ENCODE assay signal across 18 cellular contexts in the genomic region with DNA sequence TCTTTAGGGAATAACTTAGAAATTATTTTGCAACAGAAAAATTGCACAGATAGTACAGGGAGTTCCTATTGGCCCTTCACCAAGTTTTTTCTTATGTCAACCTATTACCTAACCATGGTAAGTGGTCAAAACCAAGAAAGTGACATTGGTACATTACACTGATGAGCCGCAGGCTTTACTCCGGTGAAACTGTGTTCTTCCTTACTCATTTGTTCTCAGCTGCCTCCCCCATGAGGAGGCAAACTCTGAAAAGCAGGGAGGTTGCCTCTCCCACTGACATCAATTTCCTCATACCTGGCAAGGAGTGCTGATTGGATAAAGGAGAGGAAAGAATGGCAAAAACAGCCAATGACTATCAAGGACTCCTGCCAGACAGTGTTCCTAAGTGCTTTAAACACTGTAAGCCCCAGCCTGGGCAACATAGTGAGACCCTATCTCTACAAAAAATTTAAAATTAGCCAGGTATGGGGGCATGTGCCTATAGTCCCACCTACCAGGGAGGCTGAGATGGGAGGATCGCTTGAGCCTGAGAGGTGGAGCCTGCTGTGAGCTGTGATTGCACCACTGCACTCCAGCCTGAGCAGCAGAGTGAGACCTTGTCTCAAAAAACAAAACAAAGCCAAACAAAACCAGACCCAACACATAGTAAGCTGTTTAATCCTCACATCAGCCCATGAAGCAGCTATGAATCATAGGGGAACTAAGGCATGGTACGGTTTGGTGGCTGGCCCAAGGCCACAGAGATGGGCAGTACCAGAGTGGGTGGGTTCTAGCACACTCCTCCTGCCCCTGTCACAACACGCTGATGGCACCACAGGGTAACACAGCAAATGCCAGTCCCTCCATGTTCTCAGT. TPM values are rescaled to one million over a fixed set of nuclear protein-coding genes. Genes with fewer than 3 reads are reported as not detected.
DNase-seq lines count a peak whose midpoint lies in the region; ATAC-seq, FAIRE-seq and TF ChIP-seq lines count a peak whose summit lies in the region.
"Had no signal": no experiment of that assay in that cellular context is flagged by ENCODE, and none has a peak within 500 bp of the region (broad histone marks: within the 10 kb centered on the region; RNA-seq: fewer than 3 reads in every experiment).

No MANE protein-coding gene starts in this region.

- TF ChIP-seq EP300 in K562 (IDR thresholded peaks at IDR 0.05; ENCODE audit: low read length), result no peak
- TF ChIP-seq EP300 in HepG2 (IDR thresholded peaks at IDR 0.05; ENCODE audit: low read depth in 2 of 2, low read length in 2 of 2), result no peak
- no peak for TF ChIP-seq EP300 in HepG2 (CRISPR knock-in tag; IDR thresholded peaks at IDR 0.05; ENCODE audit: borderline replicate concordance)

- H3K36me3 Mint-ChIP-seq in immature natural killer cell, result no peaks in the 10 kb centered on the region
- H3K36me3 Mint-ChIP-seq: activated naive CD4-positive, alpha-beta T cell treated with anti-CD3 and anti-CD28 coated beads, Interleukin-2, amount 50 U/mL, for 24 hours; mesothelial cell of epicardium had no signal

- H3K27me3 ChIP-seq in K562 (ENCODE audit: control insufficient read depth in 2 of 2, insufficient read depth in 2 of 2, low read length in 2 of 2) (no peaks in the 10 kb centered on the region), HepG2 (ENCODE audit: control insufficient read depth in 1 of 2, insufficient read depth in 2 of 2, low read length in 2 of 2) (peaks cover 7 to 59% of the 10 kb centered on the region in 2 experiments; a peak in 4 of 5 replicates)
- H3K27me3 ChIP-seq: brain microvascular endothelial cell had no signal

- BruUV-seq in K562 (replicated peaks; lab: Mats Ljungman, UMichigan) (no TSS peak), HepG2 (replicated peaks; lab: Mats Ljungman, UMichigan) (no TSS peak)

- peak in 1 of 2 experiments; percentile 37; a peak in 2 of 4 replicates for TF ChIP-seq RAD21 in K562 (CRISPR knock-in tag; conservative IDR thresholded peaks at IDR 0.05 in 1 of 2, IDR thresholded peaks at IDR 0.05 in 1 of 2)
- no peak for TF ChIP-seq RAD21 in HepG2 (CRISPR knock-in tag; IDR thresholded peaks at IDR 0.05)

- no peak overlapping the region for H3K27ac Mint-ChIP-seq in immature natural killer cell
- H3K27ac Mint-ChIP-seq: activated naive CD4-positive, alpha-beta T cell treated with anti-CD3 and anti-CD28 coated beads, Interleukin-2, amount 50 U/mL, for 24 hours; H9; mesothelial cell of epicardium had no signal

- DNase-seq in Caki2 (ENCODE audit: low read depth) (peak; percentile 61), MV-4-11 (lab: John Stamatoyannopoulos, UW) (peak; percentile 81), K562 (ENCODE audit: extremely low read depth in 1 of 4, low spot score in 3 of 4) (peak in 2 of 4 experiments; percentile 58 to 60), HepG2 (ENCODE audit: low spot score) (no peak), ACHN (no peak), mucosa of gallbladder (ENCODE audit: low spot score) (no peak), immature natural killer cell (no peak)
- no peak for DNase-seq in central memory CD4-positive, alpha-beta T cell
- DNase-seq: activated CD4-positive, alpha-beta T cell treated with anti-CD3 and anti-CD28 coated beads for 1 hour; activated CD8-positive, alpha-beta memory T cell treated with anti-CD3 and anti-CD28 coated beads, Interleukin-2, amount 50 U/mL, for 48 hours; brain microvascular endothelial cell; effector CD8-positive, alpha-beta T cell; H9; MM.1S; stimulated activated CD4-positive, alpha-beta T cell treated with anti-CD3 and anti-CD28 coated beads, Interleukin-12 subunit alpha, Interleukin-12 subunit beta, amount 100 ng/mL, for 4 hours had no signal

- intact Hi-C loops in K562 (cut with micrococcal nuclease) (no loop called here), HepG2 (cut with micrococcal nuclease; ENCODE audit: unreplicated experiment) (no loop called here)

- no peaks in the 10 kb centered on the region for H3K36me3 ChIP-seq in K562 (ENCODE audit: control insufficient read depth, insufficient read depth, low read length)
- no peaks in the 10 kb centered on the region for H3K36me3 ChIP-seq in HepG2 (replicated peaks in 1 of 2; ENCODE audit: control insufficient read depth in 1 of 2, insufficient read depth in 2 of 2, low read length in 2 of 2)
- H3K36me3 ChIP-seq: brain microvascular endothelial cell had no signal

- TF ChIP-seq CTCF in K562 (IDR thresholded peaks at IDR 0.05 in 2 of 3, conservative IDR thresholded peaks at IDR 0.05 in 1 of 3; ENCODE audit: insufficient read depth in 2 of 3, low read depth in 1 of 3, low read length in 3 of 3) (no peak), HepG2 (CRISPR knock-in tag; IDR thresholded peaks at IDR 0.05) (no peak)

- TF ChIP-seq POLR2A in K562 (conservative IDR thresholded peaks at IDR 0.05), result no peak
- no peak for TF ChIP-seq POLR2A in HepG2 (IDR thresholded peaks at IDR 0.05; ENCODE audit: insufficient read depth in 1 of 2, low read depth in 2 of 2, low read length in 2 of 2)

- H3K4me3 Mint-ChIP-seq in immature natural killer cell, result no peak overlapping the region
- H3K4me3 Mint-ChIP-seq: activated naive CD4-positive, alpha-beta T cell treated with anti-CD3 and anti-CD28 coated beads, Interleukin-2, amount 50 U/mL, for 24 hours; H9; mesothelial cell of epicardium had no signal

- H3K27ac ChIP-seq in K562 (ENCODE audit: extremely low read depth, low read depth, low read length) (peak overlapping the region; percentile 21; the same call in 2 of the 3 replicates), HepG2 (ENCODE audit: extremely low read length, insufficient read depth, low read length) (no peak overlapping the region)
- H3K27ac ChIP-seq: brain microvascular endothelial cell had no signal

- peaks cover 10 to 13% of the 10 kb centered on the region in 2 donors for H3K4me1 Mint-ChIP-seq in immature natural killer cell

- ATAC-seq in K562 (no peak; the same call in 2 of the 3 replicates), HepG2 (no peak)

- no peaks in the 10 kb centered on the region for H3K9me1 ChIP-seq in K562 (ENCODE audit: control insufficient read depth, insufficient read depth, low read length)

- FAIRE-seq in K562 (lab: Jason Lieb, UNC) (peak; percentile 83), HepG2 (lab: Jason Lieb, UNC) (no peak)
- FAIRE-seq: frontal cortex had no signal

- in situ Hi-C loops in Caki2 (cut with HindIII; ENCODE audit: low pct_unique_long_range_greater_than_20kb, low sequenced_read_pairs), result no loop called here
- in situ Hi-C loops in K562 (cut with MboI), result loop anchor here (25.0 kb wide), 1 partner anchor 1062 kb away; no protein-coding TSS in a partner anchor
- in situ Hi-C loops in HepG2 (cut with HindIII; ENCODE audit: extremely low pct_ligation_motif_present, low pct_unique_long_range_greater_than_20kb), result no loop called here
- in situ Hi-C loops in ACHN (cut with HindIII; ENCODE audit: low pct_ligation_motif_present, low pct_unique_long_range_greater_than_20kb, low sequenced_read_pairs), result loop anchor here (25.0 kb wide), 1 partner anchor 137 kb away; no protein-coding TSS in a partner anchor

- no peaks in the 10 kb centered on the region for H3K9me3 Mint-ChIP-seq in immature natural killer cell
- H3K9me3 Mint-ChIP-seq: activated naive CD4-positive, alpha-beta T cell treated with anti-CD3 and anti-CD28 coated beads, Interleukin-2, amount 50 U/mL, for 24 hours; H9; mesothelial cell of epicardium had no signal

- CTCF ChIA-PET in K562 (lab: Yijun Ruan, JAX; ENCODE audit: low intra/inter-chr PET ratio), result no interaction called here
- CTCF ChIA-PET in HepG2 (lab: Yijun Ruan, JAX; ENCODE audit: low intra/inter-chr PET ratio, low total read pairs), result no interaction called here

- H3K9ac ChIP-seq in K562 (ENCODE audit: insufficient read depth in 1 of 2, low read depth in 2 of 2, low read length in 2 of 2) (peak overlapping the region; percentile 39 to 80; a peak in 2 of 4 replicates), HepG2 (ENCODE audit: insufficient read depth, low read depth, low read length) (no peak overlapping the region)

- WGBS in K562 (ENCODE audit: insufficient coverage, low coverage, missing lambda C conversion rate), result 63% methylated on average over 5 of the region's 5 CpGs
- WGBS in HepG2 (ENCODE audit: low lambda C conversion rate), result 53% methylated on average over 5 of the region's 5 CpGs

- POLR2A ChIA-PET in K562 (lab: Yijun Ruan, JAX) (interaction anchor here (0.6 to 11.5 kb wide), 4 partner anchors 16 to 68 kb away, joined by 3 to 110 read pairs (median 6); no protein-coding TSS in a partner anchor), HepG2 (lab: Yijun Ruan, JAX) (interaction anchor here (1.4 to 1.7 kb wide), 2 partner anchors 105 to 126 kb away, joined by 3 to 5 read pairs; no protein-coding TSS in a partner anchor)

- peaks cover 1 to 4% (median 2%) of the 10 kb centered on the region in 3 donors for H3K27me3 Mint-ChIP-seq in immature natural killer cell (ENCODE audit: low read depth in 3 of 3)
- H3K27me3 Mint-ChIP-seq: activated naive CD4-positive, alpha-beta T cell treated with anti-CD3 and anti-CD28 coated beads, Interleukin-2, amount 50 U/mL, for 24 hours had no signal

- H3K4me3 ChIP-seq in K562 (no peak overlapping the region), HepG2 (replicated peaks in 1 of 3; ENCODE audit: insufficient read depth in 1 of 3, low read depth in 2 of 3, low read length in 3 of 3) (no peak overlapping the region)

- no peaks in the 10 kb centered on the region for H3K9me3 ChIP-seq in K562 (replicated peaks; ENCODE audit: control insufficient read depth, insufficient read depth, low read depth, low read length)
- H3K9me3 ChIP-seq in HepG2 (ENCODE audit: low read length), result no peaks in the 10 kb centered on the region

- no peaks in the 10 kb centered on the region for H4K20me1 ChIP-seq in K562 (replicated peaks; ENCODE audit: control insufficient read depth, insufficient read depth, low read length)
- H4K20me1 ChIP-seq in HepG2 (ENCODE audit: insufficient read depth, low read length), result no peaks in the 10 kb centered on the region

- no peaks in the 10 kb centered on the region; the same call in 2 of the 3 replicates for H3K79me2 ChIP-seq in K562 (ENCODE audit: control insufficient read depth, insufficient read depth, low read length)
- no peaks in the 10 kb centered on the region for H3K79me2 ChIP-seq in HepG2 (ENCODE audit: insufficient read depth, low read length)

- H3K4me2 ChIP-seq in K562 (ENCODE audit: insufficient read depth, low read length) (peak overlapping the region; percentile 6; the same call in 1 of the 2 replicates), HepG2 (ENCODE audit: low read depth, low read length) (no peak overlapping the region)

- H3K4me1 ChIP-seq in K562 (replicated peaks in 1 of 2; ENCODE audit: control insufficient read depth in 2 of 2, insufficient read depth in 2 of 2, low read length in 2 of 2) (peaks cover 41 to 45% of the 10 kb centered on the region in 2 experiments), HepG2 (ENCODE audit: insufficient read depth, low read length) (peaks cover 18% of the 10 kb centered on the region)

- H2AFZ ChIP-seq in K562 (ENCODE audit: low read depth, low read length), result peak overlapping the region; percentile 82
- no peak overlapping the region for H2AFZ ChIP-seq in HepG2 (ENCODE audit: low read length)

RNA-seq across cellular contexts. Expression of gene C20orf203, which starts 24.8 kb away (rescaled TPM):
- total RNA-seq in Caki2 (2014; rRNA removed; shearing (Covaris generic); ENCODE audit: low replicate concordance), result 2.7 TPM in 1 of 2 replicates, not detected in the other
- total RNA-seq in K562 (2011; cell fraction: chromatin; rRNA removed; ENCODE audit: low replicate concordance), result 15.7 and 23.6 TPM in 2 replicates
- total RNA-seq in K562 (2011; cell fraction: nucleolus; rRNA removed), result 8.0 and 10.7 TPM in 2 replicates
- total RNA-seq in K562 (2011; cell fraction: nucleoplasm; rRNA removed), result 19.4 and 25.1 TPM in 2 replicates
- total RNA-seq in K562 (2014; rRNA removed) (0.68 and 0.78 TPM in 2 replicates), K562 (2014; rRNA removed; fragmentation: Illumina TruSeq; extraction: Trizol) (0.48 and 0.62 TPM in 2 replicates), K562 (2015; rRNA removed; fragmentation: Illumina TruSeq; extraction: Trizol) (0.57 and 0.58 TPM in 2 replicates), K562 (2021) (2.0 and 2.4 TPM in 2 replicates), HepG2 (2016; rRNA removed; fragmentation: Illumina TruSeq; extraction: Trizol) (0.02 TPM in 1 of 2 replicates, not detected in the other), mucosa of gallbladder (not detected)
- polyA plus RNA-seq in K562 (2011; rRNA removed) (0.52 and 1.5 TPM in 2 replicates), K562 (2014; fragmentation: Illumina TruSeq; extraction: Trizol) (0.58 and 0.68 TPM in 2 replicates), K562 (2014; fragmentation: Nextera tagmentation; extraction: Ambion mirVana) (under 1 TPM; 0.56 to 0.69 TPM), K562 (2014; rRNA removed) (2.0 and 2.3 TPM in 2 replicates), HepG2 (2011; rRNA removed) (0.04 and 0.05 TPM in 2 replicates), immature natural killer cell (under 1 TPM in 2 of 3 donors, not detected in 1; 0.11 to 0.29 TPM)
- polyA plus RNA-seq in K562 (2011; cell fraction: cytosol; rRNA removed), result 0.60 and 1.3 TPM in 2 replicates
- polyA plus RNA-seq in K562 (2011; cell fraction: nucleus; rRNA removed), result 3.0 and 4.6 TPM in 2 replicates
- polyA plus RNA-seq in K562 (2012), result 0.73 and 1.5 TPM in 2 replicates
- polyA minus RNA-seq in K562 (2011; rRNA and poly(A)+ RNA removed), result 0.21 and 0.72 TPM in 2 replicates
- polyA minus RNA-seq in K562 (2011; cell fraction: cytosol; rRNA and poly(A)+ RNA removed), result 0.64 TPM in 1 of 2 replicates, not detected in the other
- polyA minus RNA-seq in K562 (2011; cell fraction: nucleus; rRNA and poly(A)+ RNA removed), result 0.81 and 4.7 TPM in 2 replicates
- total RNA-seq in HepG2 (2016; cell fraction: cytosol; rRNA removed; fragmentation: Illumina TruSeq; extraction: Trizol; ENCODE audit: low read depth), result not detected in 2 replicates
- 0.03 and 0.04 TPM in 2 replicates for total RNA-seq in HepG2 (2016; cell fraction: insoluble cytoplasmic fraction; rRNA removed; fragmentation: Illumina TruSeq; extraction: Trizol)
- total RNA-seq in HepG2 (2016; cell fraction: membrane; rRNA removed; fragmentation: Illumina TruSeq; extraction: Trizol), result not detected in 2 replicates
- 0.12 TPM in 1 of 2 replicates, not detected in the other for total RNA-seq in HepG2 (2016; cell fraction: nucleus; rRNA removed; fragmentation: Illumina TruSeq; extraction: Trizol)
- 0.01 TPM in 1 of 2 replicates, not detected in the other for polyA plus RNA-seq in HepG2 (2011; cell fraction: cytosol; rRNA removed)
- 0.24 and 0.29 TPM in 2 replicates for polyA plus RNA-seq in HepG2 (2011; cell fraction: nucleus; rRNA removed)
- polyA plus RNA-seq in HepG2 (2012), result 0.03 and 0.08 TPM in 2 replicates
- not detected in 2 replicates for polyA plus RNA-seq in HepG2 (2016; cell fraction: cytosol; fragmentation: Illumina TruSeq; extraction: Trizol; ENCODE audit: low read depth)
- not detected in 2 replicates for polyA plus RNA-seq in HepG2 (2016; cell fraction: insoluble cytoplasmic fraction; fragmentation: Illumina TruSeq; extraction: Trizol; ENCODE audit: low read depth)
- 0.06 TPM in 1 of 2 replicates, not detected in the other for polyA plus RNA-seq in HepG2 (2016; cell fraction: membrane; fragmentation: Illumina TruSeq; extraction: Trizol; ENCODE audit: low read depth)
- not detected in 2 replicates for polyA plus RNA-seq in HepG2 (2016; cell fraction: nucleus; fragmentation: Illumina TruSeq; extraction: Trizol; ENCODE audit: insufficient read depth, low read depth)
- 0.18 TPM in 1 of 2 replicates, not detected in the other for polyA minus RNA-seq in HepG2 (2011; rRNA and poly(A)+ RNA removed; ENCODE audit: low replicate concordance)
- polyA minus RNA-seq in HepG2 (2011; cell fraction: cytosol; rRNA and poly(A)+ RNA removed), result not detected in 2 replicates
- 0.12 and 0.13 TPM in 2 replicates for polyA minus RNA-seq in HepG2 (2011; cell fraction: nucleus; rRNA and poly(A)+ RNA removed)

Comparison
In these comparisons a context has a peak if more than half of its experiments do, and no peak if none do; other contexts are left out.
1. DNase-seq: peak in Caki2 (single experiment) and MV-4-11 (single experiment); none in HepG2 (single experiment), central memory CD4-positive, alpha-beta T cell (single experiment), ACHN (single experiment), mucosa of gallbladder (single experiment) and immature natural killer cell (0 of 3).
2. in situ Hi-C loops: an anchor here in K562 (25.0 kb wide) and ACHN (25.0 kb wide); none called in Caki2 and HepG2.